ENCODE assay signal across 8 cellular contexts in genomic region chr12:93183940-93184663, GRCh38.
DNase-seq lines count a peak whose midpoint lies in the region; ATAC-seq and TF ChIP-seq lines count a peak whose summit lies in the region.

No MANE protein-coding gene starts in this region.

- H3K27ac ChIP-seq in right lobe of liver (peak overlapping the region in 2 of 3 donors; percentile 29 to 31), upper lobe of left lung (peak overlapping the region; percentile 56 to 77 (median 72))

- ATAC-seq in HG03196 (IDR thresholded peaks at IDR 0.05; ENCODE audit: unreplicated experiment) = peak; percentile 65
- ATAC-seq in right lobe of liver = peak; percentile 55 to 76 (median 58)
- ATAC-seq in upper lobe of left lung (ENCODE audit: low FRiP score in 2 of 2) = peak; percentile 79 to 89

- peak overlapping the region; percentile 14 for H3K4me3 Mint-ChIP-seq in activated naive CD8-positive, alpha-beta T cell

- 22% methylated on average over 5 of the region's 5 CpGs for WGBS in right lobe of liver (ENCODE audit: insufficient coverage, low coverage, low lambda C conversion rate, missing lambda C conversion rate)
- WGBS in upper lobe of left lung, 2 donors = 43 to 45% methylated on average over 5 of the region's 5 CpGs

- intact Hi-C loops in right lobe of liver (cut with DNase I) = no loop called here

- no peaks in the 10 kb centered on the region for H3K27me3 Mint-ChIP-seq in activated naive CD8-positive, alpha-beta T cell

- no peak for TF ChIP-seq EP300 in upper lobe of left lung (IDR thresholded peaks at IDR 0.05)

- H3K4me3 ChIP-seq in right lobe of liver (no peak overlapping the region), upper lobe of left lung (no peak overlapping the region)

- H3K9me3 ChIP-seq in right lobe of liver (no peaks in the 10 kb centered on the region), upper lobe of left lung (no peaks in the 10 kb centered on the region)

- no peaks in the 10 kb centered on the region for H3K4me1 ChIP-seq in right lobe of liver
- H3K4me1 ChIP-seq in upper lobe of left lung = peaks cover 0 to 8% (median 4%) of the 10 kb centered on the region in 4 donors

- TF ChIP-seq POLR2A in GM19193 (IDR thresholded peaks at IDR 0.05; ENCODE audit: extremely low read depth, insufficient read depth, insufficient read length) (peak; percentile 12), right lobe of liver (IDR thresholded peaks at IDR 0.05) (no peak), upper lobe of left lung (IDR thresholded peaks at IDR 0.05) (no peak)

- DNase-seq in AG20443 (ENCODE audit: low spot score) (peak; percentile 42), right lobe of liver (no peak), upper lobe of left lung (peak; percentile 20 to 23), NCI-H510A (lab: John Stamatoyannopoulos, UW) (no peak), SW480 (ENCODE audit: low spot score) (no peak)

- H3K36me3 Mint-ChIP-seq in activated naive CD8-positive, alpha-beta T cell = no peaks in the 10 kb centered on the region

- no peaks in the 10 kb centered on the region for H3K27me3 ChIP-seq in right lobe of liver
- no peaks in the 10 kb centered on the region for H3K27me3 ChIP-seq in upper lobe of left lung

- H3K9me3 Mint-ChIP-seq in activated naive CD8-positive, alpha-beta T cell (ENCODE audit: low read depth) = no peaks in the 10 kb centered on the region

- H3K36me3 ChIP-seq in right lobe of liver (no peaks in the 10 kb centered on the region), upper lobe of left lung (no peaks in the 10 kb centered on the region)

- H3K27ac Mint-ChIP-seq in activated naive CD8-positive, alpha-beta T cell = peak overlapping the region; percentile 70

- H3K4me1 Mint-ChIP-seq in activated naive CD8-positive, alpha-beta T cell (ENCODE audit: low read depth) = peaks cover 26% of the 10 kb centered on the region

- TF ChIP-seq CTCF in right lobe of liver (IDR thresholded peaks at IDR 0.05) (no peak), upper lobe of left lung (IDR thresholded peaks at IDR 0.05) (no peak)

Comparison
In these comparisons a context has a peak if more than half of its experiments do, and no peak if none do; other contexts are left out.
1. DNase-seq: peak in AG20443 (single experiment) and upper lobe of left lung (2 of 2); none in right lobe of liver (0 of 3), NCI-H510A (single experiment) and SW480 (single experiment).
2. Peak in every context shown above with its lines, with median percentiles within 50 percentile points of each other: ATAC-seq.